9 cellular contexts compared by ENCODE assay signal in genomic region chr16:52657924-52658323, GRCh38.
"Had no signal": no experiment of that assay in that cellular context is flagged by ENCODE, and none has a peak within 500 bp of the region (broad histone marks: within the 10 kb centered on the region; RNA-seq: fewer than 3 reads in every experiment).

No MANE protein-coding gene starts in this region.

- H3K36me3 ChIP-seq: HAP-1 had no signal

- H3K4me1 ChIP-seq: HAP-1 had no signal

- DNase-seq: GM23248, GOT3, H7, H9, HCEC 1CT, HFFc6 had no signal

- ATAC-seq: GM23338, HCT116 had no signal

- H3K4me3 ChIP-seq: GM23248, GM23338, HAP-1 had no signal

- H3K27ac ChIP-seq: GM23248 had no signal
